ENCODE assay signal across 8 cellular contexts in genomic region chr19:52689804-52690394, GRCh38. TPM values are rescaled to one million over a fixed set of nuclear protein-coding genes. Genes with fewer than 3 reads are reported as not detected.
DNase-seq lines count a peak whose midpoint lies in the region; ATAC-seq and TF ChIP-seq lines count a peak whose summit lies in the region.

No MANE protein-coding gene starts in this region.

- H3K4me1 ChIP-seq in adrenal gland (replicated peaks in 1 of 2) (peaks cover 4 to 15% of the 10 kb centered on the region in 2 donors), hepatocyte (ENCODE audit: insufficient read depth) (peaks cover 13% of the 10 kb centered on the region), gastrocnemius medialis (peaks cover 3 to 8% of the 10 kb centered on the region in 2 donors)

- TF ChIP-seq POLR2A in adrenal gland (IDR thresholded peaks at IDR 0.05) (no peak), gastrocnemius medialis (IDR thresholded peaks at IDR 0.05) (no peak)

- DNase-seq in GM12865 (ENCODE audit: low read depth), result no peak
- peak; percentile 35 for DNase-seq in RPMI8226
- peak; percentile 45 to 74 (median 49) for DNase-seq in adrenal gland
- DNase-seq in hepatocyte (ENCODE audit: low spot score), result peak; percentile 40
- peak; percentile 5 to 12 for DNase-seq in gastrocnemius medialis
- no peak for DNase-seq in superior temporal gyrus (ENCODE audit: extremely low spot score)

- no peak for TF ChIP-seq CTCF in GM12865 (IDR thresholded peaks at IDR 0.05; ENCODE audit: insufficient read depth, low read depth, low read length, missing control alignments)
- no peak for TF ChIP-seq CTCF in adrenal gland (IDR thresholded peaks at IDR 0.05)
- no peak for TF ChIP-seq CTCF in hepatocyte (IDR thresholded peaks at IDR 0.05; ENCODE audit: poor library complexity)
- no peak for TF ChIP-seq CTCF in gastrocnemius medialis (IDR thresholded peaks at IDR 0.05 in 4 of 5, conservative IDR thresholded peaks at IDR 0.05 in 1 of 5)

- no peaks in the 10 kb centered on the region for H3K27me3 ChIP-seq in adrenal gland
- no peaks in the 10 kb centered on the region for H3K27me3 ChIP-seq in hepatocyte
- H3K27me3 ChIP-seq in gastrocnemius medialis, result peaks cover 0 to 6% (median 3%) of the 10 kb centered on the region in 3 donors

- in situ Hi-C loops in gastrocnemius medialis (cut with MboI; ENCODE audit: low sequenced_read_pairs in 4 of 4), result no loop called here

- intact Hi-C loops in adrenal gland (cut with DNase I), result no loop called here
- intact Hi-C loops in gastrocnemius medialis (cut with DNase I; ENCODE audit: low total_unique reads), result loop anchor here (2.0 to 5.0 kb wide), 2 partner anchors 47 to 51 kb away; partner anchors contain the start of genes ZNF611 and ZNF83

- ATAC-seq in HG02678 (IDR thresholded peaks at IDR 0.05; ENCODE audit: unreplicated experiment), result peak; percentile 35
- ATAC-seq in gastrocnemius medialis, result peak; percentile 52 to 63
- ATAC-seq in HG02798 (IDR thresholded peaks at IDR 0.05; ENCODE audit: poor library complexity, unreplicated experiment), result no peak

- H3K9me2 ChIP-seq in hepatocyte (replicated peaks; ENCODE audit: insufficient read depth), result no peaks in the 10 kb centered on the region

- 0 to 2% (median 0%) methylated on average over 30 to 35 of the region's 35 CpGs for whole genome bisulfite sequencing in adrenal gland, 4 donors
- whole genome bisulfite sequencing in hepatocyte (ENCODE audit: low lambda C conversion rate, missing lambda C conversion rate), result under 1% methylated on average over 35 of the region's 35 CpGs

- H3K4me2 ChIP-seq in hepatocyte, result peak overlapping the region; percentile 98

- H4K20me1 ChIP-seq in hepatocyte (ENCODE audit: insufficient read depth, poor library complexity, severe bottlenecking), result no peaks in the 10 kb centered on the region

- H3K79me2 ChIP-seq in hepatocyte, result peaks cover 34% of the 10 kb centered on the region

- H3K9me3 ChIP-seq in adrenal gland (replicated peaks in 1 of 3) (no peaks in the 10 kb centered on the region), hepatocyte (ENCODE audit: low read depth) (no peaks in the 10 kb centered on the region), gastrocnemius medialis (no peaks in the 10 kb centered on the region)

- peak overlapping the region; percentile 54 to 94 (median 86) for H3K27ac ChIP-seq in adrenal gland
- peak overlapping the region; percentile 94 for H3K27ac ChIP-seq in hepatocyte
- H3K27ac ChIP-seq in gastrocnemius medialis, result peak overlapping the region; percentile 81 to 84 (median 82)

- peak overlapping the region; percentile 85 for H2AFZ ChIP-seq in hepatocyte

- H3K36me3 ChIP-seq in adrenal gland (replicated peaks in 1 of 2), result no peaks in the 10 kb centered on the region
- H3K36me3 ChIP-seq in hepatocyte (replicated peaks; ENCODE audit: insufficient read depth, low read depth), result no peaks in the 10 kb centered on the region
- no peaks in the 10 kb centered on the region for H3K36me3 ChIP-seq in gastrocnemius medialis

- peak overlapping the region; percentile 93 for H3K4me3 ChIP-seq in GM12865 (ENCODE audit: low read depth, low read length)
- peak overlapping the region; percentile 27 to 76 (median 37) for H3K4me3 ChIP-seq in adrenal gland
- peak overlapping the region; percentile 85 for H3K4me3 ChIP-seq in hepatocyte
- peak overlapping the region; percentile 57 to 70 (median 60) for H3K4me3 ChIP-seq in gastrocnemius medialis

RNA-seq across cellular contexts. Expression of gene ZNF611, which starts 44.9 kb away (rescaled TPM):
- total RNA-seq in adrenal gland (10 to 100 TPM in 6 of 8 donors, 1 to 10 TPM in 2; 8.3 to 21.8 (median 13.9) TPM), hepatocyte (11.9 and 21.3 TPM in 2 replicates), gastrocnemius medialis (1 to 10 TPM; 1.7 to 4.0 (median 2.5) TPM)
- polyA plus RNA-seq in adrenal gland (1 to 10 TPM; 3.8 to 6.8 (median 5.7) TPM), hepatocyte (10.8 and 15.4 TPM in 2 replicates)

RNA-seq across cellular contexts. Expression of gene ZNF83, which starts 51.7 kb away (rescaled TPM):
- 100 to 1,000 TPM in 1 of 8 donors, 10 to 100 TPM in 7; 23.4 to 110 (median 43.2) TPM for total RNA-seq in adrenal gland
- 100 to 1,000 TPM in 2 of 3 donors, 10 to 100 TPM in 1; 50.0 to 344 (median 165) TPM for polyA plus RNA-seq in adrenal gland
- 48.6 and 55.8 TPM in 2 replicates for total RNA-seq in hepatocyte
- polyA plus RNA-seq in hepatocyte, result 32.6 and 42.9 TPM in 2 replicates
- 1 to 10 TPM; 2.8 to 8.0 (median 4.0) TPM for total RNA-seq in gastrocnemius medialis

Comparison
In these comparisons a context has a peak if more than half of its experiments do, and no peak if none do; other contexts are left out.
1. DNase-seq: peak in RPMI8226 (single experiment), adrenal gland (7 of 7), hepatocyte (single experiment) and gastrocnemius medialis (2 of 2); none in GM12865 (single experiment) and superior temporal gyrus (single experiment).
2. H3K4me3 ChIP-seq: peak in every context shown above with its lines; median percentile 93 in GM12865; 85 in hepatocyte; 60 in gastrocnemius medialis; 37 in adrenal gland.
3. Peak in every context shown above with its lines, with median percentiles within 50 percentile points of each other: H3K27ac ChIP-seq.